ENCODE assay signal across 4 cellular contexts in the genomic region with DNA sequence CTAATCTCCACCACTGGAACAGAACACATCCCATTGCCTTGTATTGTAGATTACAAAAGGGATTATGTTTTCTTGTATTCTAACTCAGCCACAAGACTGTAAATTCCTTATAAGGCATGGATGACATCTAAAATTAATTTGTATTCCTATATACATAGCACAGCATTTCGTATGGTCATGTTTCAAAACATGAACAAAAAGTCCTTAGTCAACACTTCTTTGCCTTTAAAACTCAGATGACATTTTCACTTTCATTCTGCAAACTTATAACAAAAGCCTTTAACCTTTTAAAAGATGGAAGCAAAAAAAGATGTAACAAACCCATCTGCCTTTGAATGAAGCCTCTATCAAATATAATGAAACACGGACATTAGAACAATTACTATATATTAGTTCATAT.
"Had no signal": no experiment of that assay in that cellular context is flagged by ENCODE, and none has a peak within 500 bp of the region (broad histone marks: within the 10 kb centered on the region; RNA-seq: fewer than 3 reads in every experiment).

No MANE protein-coding gene starts in this region.

- DNase-seq: H9, HCEC 1CT, IMR-90 had no signal

- H2AFZ ChIP-seq: GM23338 had no signal

- H3K4me3 ChIP-seq: GM23338 had no signal

- H3K4me2 ChIP-seq: GM23338 had no signal

- ATAC-seq: GM23338 had no signal
